ENCODE assay signal across 9 cellular contexts in genomic region chr17:78862073-78863023, GRCh38. TPM values are rescaled to one million over a fixed set of nuclear protein-coding genes. Genes with fewer than 3 reads are reported as not detected.
A peak's percentile ranks its signal among the peaks of the same experiment; 100 is the strongest.
DNase-seq lines count a peak whose midpoint lies in the region; ATAC-seq and TF ChIP-seq lines count a peak whose summit lies in the region.
"Had no signal": no experiment of that assay in that cellular context is flagged by ENCODE, and none has a peak within 500 bp of the region (broad histone marks: within the 10 kb centered on the region; RNA-seq: fewer than 3 reads in every experiment).

No MANE protein-coding gene starts in this region.

- no peak overlapping the region for H3K4me3 ChIP-seq in cardiac fibroblast (replicated peaks in 1 of 2; ENCODE audit: low read depth in 2 of 2, low read length in 2 of 2)
- H3K4me3 ChIP-seq in vagina: no peak overlapping the region
- H3K4me3 ChIP-seq: BLaER1 had no signal

- DNase-seq in NCI-H748 (lab: John Stamatoyannopoulos, UW; ENCODE audit: unreplicated experiment) (peak; percentile 2), NCI-H748 treated with DMSO at 0.1 percent for 48 hours (lab: John Stamatoyannopoulos, UW) (no peak), cardiac fibroblast (ENCODE audit: low read depth in 2 of 2) (peak; percentile 95 to 97), lung microvascular endothelial cell (ENCODE audit: low read depth in 2 of 2) (peak; percentile 92 to 96), vagina (ENCODE audit: extremely low spot score in 2 of 2) (peak in 1 of 2 donors; percentile 97), activated T-cell treated with anti-CD3 and anti-CD28 coated beads for 4 hours (no peak), NCI-H446 treated with DMSO at 0.1 percent for 48 hours (lab: John Stamatoyannopoulos, UW) (no peak)

- intact Hi-C loops in vagina (cut with DNase I): loop anchor here (5.0 kb wide), 1 partner anchor 110 kb away; no protein-coding TSS in a partner anchor

- ATAC-seq in HG03135 (IDR thresholded peaks at IDR 0.05; ENCODE audit: unreplicated experiment): no peak

- TF ChIP-seq CTCF in cardiac fibroblast (IDR thresholded peaks at IDR 0.05; ENCODE audit: low read depth, low read length) (no peak), vagina (IDR thresholded peaks at IDR 0.05) (no peak)

- H3K9me3 ChIP-seq in vagina: no peaks in the 10 kb centered on the region
- H3K9me3 ChIP-seq: BLaER1 had no signal

- no peaks in the 10 kb centered on the region for H3K27me3 ChIP-seq in vagina
- H3K27me3 ChIP-seq: BLaER1 had no signal

- peak overlapping the region; percentile 92 for H3K27ac ChIP-seq in vagina
- H3K27ac ChIP-seq: BLaER1 had no signal

- no peak for TF ChIP-seq POLR2A in vagina (IDR thresholded peaks at IDR 0.05)

- H3K4me1 ChIP-seq in vagina: peaks cover 27% of the 10 kb centered on the region

- H3K36me3 ChIP-seq in vagina: no peaks in the 10 kb centered on the region

RNA-seq across cellular contexts. Expression of gene USP36, which starts 21.7 kb away (rescaled TPM):
- total RNA-seq in lung microvascular endothelial cell (6.3 and 9.9 TPM in 2 replicates), vagina (71.2 TPM)

RNA-seq across cellular contexts. Expression of gene CEP295NL, which starts 40.7 kb away (rescaled TPM):
- total RNA-seq in lung microvascular endothelial cell (0.65 and 4.4 TPM in 2 replicates), vagina (7.9 TPM)

Comparison
In these comparisons a context has a peak if more than half of its experiments do, and no peak if none do; other contexts are left out.
1. DNase-seq: peak in NCI-H748 (single experiment), cardiac fibroblast (2 of 2) and lung microvascular endothelial cell (2 of 2); none in NCI-H748 treated with DMSO at 0.1 percent for 48 hours (single experiment), activated T-cell treated with anti-CD3 and anti-CD28 coated beads for 4 hours (single experiment) and NCI-H446 treated with DMSO at 0.1 percent for 48 hours (single experiment).